17 cellular contexts compared by ENCODE assay signal in genomic region chr3:178568152-178568753, GRCh38. TPM values are rescaled to one million over a fixed set of nuclear protein-coding genes. Genes with fewer than 3 reads are reported as not detected.
DNase-seq lines count a peak whose midpoint lies in the region; ATAC-seq and TF ChIP-seq lines count a peak whose summit lies in the region.
"Had no signal": no experiment of that assay in that cellular context is flagged by ENCODE, and none has a peak within 500 bp of the region (broad histone marks: within the 10 kb centered on the region; RNA-seq: fewer than 3 reads in every experiment).

No MANE protein-coding gene starts in this region.

- H3K79me2 ChIP-seq in smooth muscle cell (ENCODE audit: low read depth), result no peaks in the 10 kb centered on the region

- H3K4me3 ChIP-seq in heart right ventricle, result no peak overlapping the region
- no peak overlapping the region for H3K4me3 ChIP-seq in smooth muscle cell
- H3K4me3 ChIP-seq: SK-N-MC had no signal

- no peak for TF ChIP-seq CTCF in heart right ventricle (IDR thresholded peaks at IDR 0.05)
- no peak for TF ChIP-seq CTCF in foreskin keratinocyte (conservative IDR thresholded peaks at IDR 0.05)
- TF ChIP-seq CTCF in smooth muscle cell (IDR thresholded peaks at IDR 0.05; ENCODE audit: borderline replicate concordance, insufficient read depth, poor library complexity, severe bottlenecking), result no peak

- H3K9me3 ChIP-seq in heart right ventricle, result peaks cover 0 to 5% (median 0%) of the 10 kb centered on the region in 11 donors
- no peaks in the 10 kb centered on the region for H3K9me3 ChIP-seq in smooth muscle cell (replicated peaks; ENCODE audit: low read depth)
- H3K9me3 ChIP-seq: Caco-2 had no signal

- DNase-seq in left cardiac atrium, result no peak
- no peak for DNase-seq in heart right ventricle
- peak; percentile 37 for DNase-seq in MV-4-11 (lab: John Stamatoyannopoulos, UW)
- DNase-seq in foreskin keratinocyte, result no peak
- DNase-seq in smooth muscle cell (lab: John Stamatoyannopoulos, UW; ENCODE audit: unreplicated experiment), result no peak
- DNase-seq in amygdala (lab: John Stamatoyannopoulos, UW), result no peak
- no peak for DNase-seq in DMS153 (lab: John Stamatoyannopoulos, UW)
- DNase-seq: Caco-2, DMS53, H7, Karpas-422, NCI-H1417 treated with DMSO at 0.1 percent for 48 hours, NCI-H69, PC-3 had no signal

- no peaks in the 10 kb centered on the region for H3K36me3 ChIP-seq in heart right ventricle
- no peaks in the 10 kb centered on the region for H3K36me3 ChIP-seq in smooth muscle cell (ENCODE audit: low read depth)

- peaks cover 0 to 14% (median 3%) of the 10 kb centered on the region in 9 donors for H3K4me1 ChIP-seq in heart right ventricle
- no peaks in the 10 kb centered on the region for H3K4me1 ChIP-seq in foreskin keratinocyte
- H3K4me1 ChIP-seq in smooth muscle cell (ENCODE audit: low read depth), result no peaks in the 10 kb centered on the region
- H3K4me1 ChIP-seq: Caco-2 had no signal

- 28 to 31% methylated on average over 2 of the region's 2 CpGs for WGBS in heart right ventricle, 2 donors
- WGBS in smooth muscle cell (ENCODE audit: low lambda C conversion rate), result 14% methylated on average over 2 of the region's 2 CpGs

- H3K27ac ChIP-seq in heart right ventricle (no peak overlapping the region), foreskin keratinocyte (no peak overlapping the region), smooth muscle cell (ENCODE audit: low read depth) (no peak overlapping the region)
- H3K27ac ChIP-seq: SK-N-MC had no signal

- no peaks in the 10 kb centered on the region for H3F3A ChIP-seq in smooth muscle cell (ENCODE audit: low read depth)

- peak overlapping the region; percentile 8 for H3K4me2 ChIP-seq in smooth muscle cell

- H3K27me3 ChIP-seq in heart right ventricle, result no peaks in the 10 kb centered on the region
- no peaks in the 10 kb centered on the region for H3K27me3 ChIP-seq in foreskin keratinocyte
- no peaks in the 10 kb centered on the region for H3K27me3 ChIP-seq in smooth muscle cell (ENCODE audit: low read depth)

- H4K20me1 ChIP-seq in smooth muscle cell (ENCODE audit: low read depth), result no peaks in the 10 kb centered on the region

- H2AFZ ChIP-seq in smooth muscle cell (ENCODE audit: low read depth), result no peak overlapping the region

- ATAC-seq in left cardiac atrium (peak; percentile 19 to 33), heart right ventricle (no peak), foreskin keratinocyte (peak; percentile 14), GM21526 (IDR thresholded peaks at IDR 0.05; ENCODE audit: low FRiP score, unreplicated experiment) (no peak)
- ATAC-seq: PC-3 had no signal

- H3K9ac ChIP-seq in smooth muscle cell (ENCODE audit: low read depth), result no peak overlapping the region

- intact Hi-C loops in left cardiac atrium (cut with DNase I), result no loop called here
- intact Hi-C loops in heart right ventricle (cut with DNase I), result no loop called here

RNA-seq across cellular contexts. Expression of gene KCNMB2, which starts 32.0 kb away (rescaled TPM):
- total RNA-seq in left cardiac atrium (1 to 10 TPM; 7.8 to 9.8 TPM), heart right ventricle (1 to 10 TPM; 1.5 to 9.2 (median 4.2) TPM), foreskin keratinocyte (not detected in 2 replicates), smooth muscle cell (0.09 and 2.5 TPM in 2 replicates)
- polyA plus RNA-seq in heart right ventricle (1 to 10 TPM in 1 of 2 donors, under 1 TPM in 1; 0.55 to 2.8 TPM), foreskin keratinocyte (not detected in 2 replicates), smooth muscle cell (not detected in 2 replicates)
- total RNA-seq: A673, Caco-2, H7, PC-3 had no signal

Comparison
In these comparisons a context has a peak if more than half of its experiments do, and no peak if none do; other contexts are left out.
1. ATAC-seq: peak in left cardiac atrium (2 of 2) and foreskin keratinocyte (single experiment); none in heart right ventricle (0 of 8) and GM21526 (single experiment).